13 cellular contexts compared by ENCODE assay signal in the genomic region with DNA sequence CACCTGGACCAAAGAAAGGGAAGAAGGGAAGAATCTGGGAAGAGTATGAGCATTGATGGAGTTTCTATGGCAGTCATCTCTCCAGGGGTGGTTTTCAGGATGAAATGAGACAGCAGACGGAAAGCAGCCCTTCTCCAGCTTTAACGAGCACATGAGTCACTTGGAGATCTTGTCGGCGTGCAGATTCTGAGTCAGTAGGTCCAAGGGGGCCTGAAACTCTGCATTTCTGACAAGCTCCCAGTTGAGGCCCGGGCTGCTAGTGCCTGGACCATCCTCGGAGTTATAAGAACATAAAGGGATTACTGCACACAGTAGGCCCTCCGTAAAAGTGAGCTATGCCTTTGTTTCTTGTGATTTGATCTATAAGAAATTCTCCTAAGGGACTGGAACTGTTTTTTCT. TPM values are rescaled to one million over a fixed set of nuclear protein-coding genes. Genes with fewer than 3 reads are reported as not detected.
DNase-seq lines count a peak whose midpoint lies in the region; ATAC-seq, FAIRE-seq and TF ChIP-seq lines count a peak whose summit lies in the region.
"Had no signal": no experiment of that assay in that cellular context is flagged by ENCODE, and none has a peak within 500 bp of the region (broad histone marks: within the 10 kb centered on the region; RNA-seq: fewer than 3 reads in every experiment).

No MANE protein-coding gene starts in this region.

- no peaks in the 10 kb centered on the region; the same call in 1 of the 2 replicates for H4K20me1 ChIP-seq in GM23338 (replicated peaks; ENCODE audit: insufficient read depth)

- H3K27me3 ChIP-seq in AG04450 (ENCODE audit: control insufficient read depth, insufficient read depth, low read length) (no peaks in the 10 kb centered on the region), GM23338 (ENCODE audit: insufficient read depth) (no peaks in the 10 kb centered on the region)
- H3K27me3 ChIP-seq: BLaER1 treated with 17β-estradiol and CSF1 and Interleukin-3, amounts not matched to agents 10 nM and 100 nM had no signal

- H3F3A ChIP-seq in GM23338 (replicated peaks; ENCODE audit: low read depth), result 0 out of 2 replicates have a peak, but pooled peaks cover 8% of the 10 kb centered on the region

- H3K9me3 ChIP-seq in AG04450 (ENCODE audit: control insufficient read depth, insufficient read depth, low read length), result no peaks in the 10 kb centered on the region
- H3K9me3 ChIP-seq: BLaER1 treated with 17β-estradiol and CSF1 and Interleukin-3, amounts not matched to agents 10 nM and 100 nM had no signal

- H3K36me3 Mint-ChIP-seq in nephron (ENCODE audit: low read depth), result peaks cover 9% of the 10 kb centered on the region
- H3K36me3 Mint-ChIP-seq in GM23338 (ENCODE audit: low read depth), result peaks cover 8% of the 10 kb centered on the region; the same call in 2 of the 3 replicates

- H3K27me3 Mint-ChIP-seq in nephron (ENCODE audit: low read depth) (no peaks in the 10 kb centered on the region), GM23338 (ENCODE audit: insufficient read depth, low read depth, poor library complexity) (peaks cover 13% of the 10 kb centered on the region)
- H3K27me3 Mint-ChIP-seq: activated CD4-positive, alpha-beta T cell treated with anti-CD3 and anti-CD28 coated beads, Interleukin-2, amount 10 ng/mL, durations not matched to agents 24 days and 14 days had no signal

- no peak for TF ChIP-seq CTCF in AG04450 (IDR thresholded peaks at IDR 0.05; ENCODE audit: low read depth, low read length)
- no peak for TF ChIP-seq CTCF in NB4 (IDR thresholded peaks at IDR 0.05; ENCODE audit: low read depth, low read length)
- TF ChIP-seq CTCF in nephron (IDR thresholded peaks at IDR 0.05; ENCODE audit: unreplicated experiment in 3 of 3), result no peak
- no peak for TF ChIP-seq CTCF in GM23338 (conservative IDR thresholded peaks at IDR 0.05; ENCODE audit: low read depth in 2 of 2)

- ATAC-seq in GM23338, result no peak
- no peak for ATAC-seq in HG02798 (IDR thresholded peaks at IDR 0.05; ENCODE audit: poor library complexity, unreplicated experiment)

- H3K4me3 ChIP-seq in AG04450 (ENCODE audit: low read depth, low read length), result no peak overlapping the region
- no peak overlapping the region for H3K4me3 ChIP-seq in NB4 (ENCODE audit: low read depth, low read length)
- no peak overlapping the region for H3K4me3 ChIP-seq in GM23338
- H3K4me3 ChIP-seq: BLaER1 treated with 17β-estradiol and CSF1 and Interleukin-3, amounts not matched to agents 10 nM and 100 nM had no signal

- CTCF ChIA-PET in AG04450 (lab: Charles Lee), result interaction anchor here (1.1 kb wide), 1 partner anchor 212 kb away, joined by 3 read pairs; no protein-coding TSS in a partner anchor

- H3K27ac Mint-ChIP-seq in nephron (peak overlapping the region in 2 of 3 experiments; percentile 58 to 76), GM23338 (no peak overlapping the region)
- H3K27ac Mint-ChIP-seq: activated CD4-positive, alpha-beta T cell treated with anti-CD3 and anti-CD28 coated beads, Interleukin-2, amount 10 ng/mL, durations not matched to agents 24 days and 14 days had no signal

- DNase-seq in AG04450 (ENCODE audit: low read depth, low spot score) (peak; percentile 39), NB4 (ENCODE audit: low read depth) (peak; percentile 52), dermis blood vessel endothelial cell (peak; percentile 73), GM23338 (ENCODE audit: low spot score) (no peak), NCI-H2196 (lab: John Stamatoyannopoulos, UW; ENCODE audit: unreplicated experiment) (no peak), GM12892 (ENCODE audit: insufficient read length) (no peak)
- DNase-seq: activated CD4-positive, alpha-beta T cell treated with anti-CD3 and anti-CD28 coated beads, Interleukin-2, amount 10 ng/mL, durations not matched to agents 24 days and 14 days; NCI-H1436; stimulated activated CD4-positive, alpha-beta T cell treated with anti-CD3 and anti-CD28 coated beads, Interleukin-4, amount 100 ng/mL, for 24 hours had no signal

- H3K4me1 Mint-ChIP-seq in nephron (peaks cover 51% of the 10 kb centered on the region), GM23338 (peaks cover 48% of the 10 kb centered on the region)
- H3K4me1 Mint-ChIP-seq: activated CD4-positive, alpha-beta T cell treated with anti-CD3 and anti-CD28 coated beads, Interleukin-2, amount 10 ng/mL, durations not matched to agents 24 days and 14 days had no signal

- H3K27ac ChIP-seq in AG04450 (ENCODE audit: low read depth, low read length) (peak overlapping the region; percentile 73), GM23338 (ENCODE audit: low read depth) (no peak overlapping the region; the same call in 1 of the 2 replicates)

- POLR2A ChIA-PET in AG04450 (lab: Yijun Ruan, JAX), result interaction anchor here (1.6 to 2.7 kb wide), 3 partner anchors 12 to 24 kb away, joined by 4 to 13 read pairs (median 6); no protein-coding TSS in a partner anchor

- FAIRE-seq in GM12892 (lab: Jason Lieb, UNC), result no peak

- no peak overlapping the region for H2AFZ ChIP-seq in GM23338

- peaks cover 31% of the 10 kb centered on the region for H3K4me1 ChIP-seq in GM23338 (ENCODE audit: insufficient read depth)

- TF ChIP-seq POLR2A in NB4 (IDR thresholded peaks at IDR 0.05; ENCODE audit: extremely low read depth, insufficient read length) (no peak), GM12892 (IDR thresholded peaks at IDR 0.05; ENCODE audit: low read depth, low read length) (no peak)

- no peak overlapping the region for H3K4me2 ChIP-seq in GM23338

- no peak overlapping the region for H3K4me3 Mint-ChIP-seq in nephron
- H3K4me3 Mint-ChIP-seq in GM23338, result no peak overlapping the region
- H3K4me3 Mint-ChIP-seq: activated CD4-positive, alpha-beta T cell treated with anti-CD3 and anti-CD28 coated beads, Interleukin-2, amount 10 ng/mL, durations not matched to agents 24 days and 14 days had no signal

- H3K9me3 Mint-ChIP-seq in nephron (no peaks in the 10 kb centered on the region), GM23338 (no peaks in the 10 kb centered on the region)
- H3K9me3 Mint-ChIP-seq: activated CD4-positive, alpha-beta T cell treated with anti-CD3 and anti-CD28 coated beads, Interleukin-2, amount 10 ng/mL, durations not matched to agents 24 days and 14 days had no signal

- H3K36me3 ChIP-seq in GM23338 (ENCODE audit: insufficient read depth), result no peaks in the 10 kb centered on the region

- no peaks in the 10 kb centered on the region for H3K9me2 ChIP-seq in GM23338 (ENCODE audit: insufficient read depth)

- peaks cover 7% of the 10 kb centered on the region; the same call in 1 of the 2 replicates for H3K79me2 ChIP-seq in GM23338 (replicated peaks; ENCODE audit: insufficient read depth)

TF ChIP-seq in GM23338, 12 proteins besides CTCF, POLR2A, EP300 and RAD21 (continues in another document):
- no peak for TF ChIP-seq JUNB (IDR thresholded peaks at IDR 0.05; ENCODE audit: unreplicated experiment)
- TF ChIP-seq ZNF331 (CRISPR knock-in tag; IDR thresholded peaks at IDR 0.05; ENCODE audit: low read depth), result no peak
- TF ChIP-seq, protein P1, sequence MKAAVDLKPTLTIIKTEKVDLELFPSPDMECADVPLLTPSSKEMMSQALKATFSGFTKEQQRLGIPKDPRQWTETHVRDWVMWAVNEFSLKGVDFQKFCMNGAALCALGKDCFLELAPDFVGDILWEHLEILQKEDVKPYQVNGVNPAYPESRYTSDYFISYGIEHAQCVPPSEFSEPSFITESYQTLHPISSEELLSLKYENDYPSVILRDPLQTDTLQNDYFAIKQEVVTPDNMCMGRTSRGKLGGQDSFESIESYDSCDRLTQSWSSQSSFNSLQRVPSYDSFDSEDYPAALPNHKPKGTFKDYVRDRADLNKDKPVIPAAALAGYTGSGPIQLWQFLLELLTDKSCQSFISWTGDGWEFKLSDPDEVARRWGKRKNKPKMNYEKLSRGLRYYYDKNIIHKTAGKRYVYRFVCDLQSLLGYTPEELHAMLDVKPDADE (IDR thresholded peaks at IDR 0.05), result no peak
- no peak for TF ChIP-seq EZH2phosphoT487 (IDR thresholded peaks at IDR 0.05; ENCODE audit: unreplicated experiment)
- no peak for TF ChIP-seq POLR2AphosphoS5 (IDR thresholded peaks at IDR 0.05; ENCODE audit: low read depth)

RNA-seq across cellular contexts. Expression of gene HSPG2, which starts 17.6 kb away (rescaled TPM):
- polyA plus RNA-seq in AG04450 (2011; rRNA removed) (9.7 and 13.2 TPM in 2 replicates), GM23338 (2016; fragmentation: Nextera tagmentation; extraction: Ambion mirVana) (13.3 and 14.9 TPM in 2 replicates)
- polyA minus RNA-seq in AG04450 (2011; rRNA and poly(A)+ RNA removed), result 22.1 and 27.9 TPM in 2 replicates
- 1,406 and 1,997 TPM in 2 replicates for total RNA-seq in dermis blood vessel endothelial cell
- 47.8 and 70.8 TPM in 2 replicates for total RNA-seq in GM23338 (2014; rRNA removed; shearing (Covaris generic))
- polyA plus RNA-seq in GM12892 (2012; ENCODE audit: missing spikeins), result 3.2 TPM

RNA-seq across cellular contexts. Expression of gene CELA3B, which starts 57.3 kb away (rescaled TPM):
- polyA plus RNA-seq in AG04450 (2011; rRNA removed) (not detected in 2 replicates), GM23338 (2016; fragmentation: Nextera tagmentation; extraction: Ambion mirVana) (not detected in 2 replicates)
- polyA minus RNA-seq in AG04450 (2011; rRNA and poly(A)+ RNA removed), result not detected in 2 replicates
- total RNA-seq in dermis blood vessel endothelial cell, result not detected in 2 replicates
- not detected in 2 replicates for total RNA-seq in GM23338 (2014; rRNA removed; shearing (Covaris generic))
- not detected for polyA plus RNA-seq in GM12892 (2012; ENCODE audit: missing spikeins)
- total RNA-seq: activated CD4-positive, alpha-beta T cell treated with anti-CD3 and anti-CD28 coated beads, Interleukin-2, amount 10 ng/mL, durations not matched to agents 24 days and 14 days; glomerular endothelial cell had no signal

Comparison
In these comparisons a context has a peak if more than half of its experiments do, and no peak if none do; other contexts are left out.
1. DNase-seq: peak in AG04450 (single experiment), NB4 (single experiment) and dermis blood vessel endothelial cell (single experiment); none in GM23338 (single experiment), NCI-H2196 (single experiment) and GM12892 (single experiment).
2. RNA of gene HSPG2, which starts 17.6 kb away (total RNA-seq): 1,406 to 1,997 TPM in dermis blood vessel endothelial cell; 47.8 to 70.8 TPM in GM23338; every median in the first group is over 10 times any median in the second.